Comparison of ENCODE assay signal across 8 cellular contexts in the genomic region with DNA sequence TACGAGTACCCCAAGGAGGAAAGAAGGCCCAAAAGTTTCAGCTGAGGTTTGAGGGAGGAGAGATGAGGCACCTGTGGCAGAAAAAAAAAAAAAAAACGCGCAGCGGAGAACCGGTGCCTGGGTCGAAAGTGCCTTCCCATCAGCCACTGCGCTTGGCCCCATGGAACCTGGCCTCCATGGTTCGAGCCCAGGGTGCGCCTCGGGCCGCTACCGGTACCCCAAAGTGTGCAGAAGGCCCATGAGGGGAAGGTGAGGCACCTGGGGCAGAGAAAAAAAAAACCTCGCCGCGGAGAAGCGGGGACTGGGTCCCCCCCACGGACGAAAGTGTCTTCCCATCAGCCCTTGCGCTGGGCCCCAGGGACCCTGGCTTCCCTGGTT.
A peak's percentile ranks its signal among the peaks of the same experiment; 100 is the strongest.
DNase-seq lines count a peak whose midpoint lies in the region; ATAC-seq and TF ChIP-seq lines count a peak whose summit lies in the region.
"Not testable (repeated sequence)": the region's sequence is repeated elsewhere in the genome, so short reads cannot be mapped to it uniquely, and the experiment has no call there.

No MANE protein-coding gene starts in this region.

- DNase-seq in PC-3, result peak; percentile 0
- peak; percentile 0 for DNase-seq in SK-N-DZ (ENCODE audit: low spot score)
- DNase-seq in coronary artery (ENCODE audit: low spot score), result peak; percentile 54
- DNase-seq in right cardiac atrium, result peak in 2 of 3 donors; percentile 11 to 55
- DNase-seq in left lobe of liver (ENCODE audit: low spot score), result peak; percentile 35
- peak; percentile 81 for DNase-seq in osteocyte (ENCODE audit: extremely low spot score, unreplicated experiment)
- DNase-seq in spleen, result peak; percentile 66
- peak; percentile 62 to 85 for DNase-seq in vagina (ENCODE audit: extremely low spot score in 2 of 2)

- H3K27ac Mint-ChIP-seq in osteocyte (ENCODE audit: unreplicated experiment), result not testable (repeated sequence)

- H3K27me3 ChIP-seq in PC-3 (ENCODE audit: low read length); right cardiac atrium (ENCODE audit: control insufficient read depth, insufficient read depth); spleen (replicated peaks in 1 of 7); vagina: not testable (repeated sequence)

- H4K20me1 ChIP-seq in PC-3 (ENCODE audit: low read length), result not testable (repeated sequence)

- not testable (repeated sequence) for H3K4me2 ChIP-seq in PC-3 (ENCODE audit: low read length)

- H3K4me1 Mint-ChIP-seq in osteocyte (ENCODE audit: unreplicated experiment), result not testable (repeated sequence)

- POLR2A ChIA-PET in PC-3 (lab: Charles Lee; ENCODE audit: unreplicated experiment), result not testable (repeated sequence)

- not testable (repeated sequence) for H3K9me3 Mint-ChIP-seq in osteocyte (ENCODE audit: unreplicated experiment)

- not testable (repeated sequence) for H3K79me2 ChIP-seq in PC-3 (ENCODE audit: low read length)

- not testable (repeated sequence) for H3K4me1 ChIP-seq in PC-3 (ENCODE audit: insufficient read depth, low read length); right cardiac atrium (ENCODE audit: control insufficient read depth, insufficient read depth, low read length); spleen; vagina

- H3K9ac ChIP-seq in PC-3 (ENCODE audit: low read length), result not testable (repeated sequence)

- H3K9me2 ChIP-seq in PC-3 (replicated peaks; ENCODE audit: low read length), result not testable (repeated sequence)

- not testable (repeated sequence) for ATAC-seq in PC-3, right cardiac atrium, left lobe of liver

- not testable (repeated sequence) for H3K27me3 Mint-ChIP-seq in osteocyte (ENCODE audit: unreplicated experiment)

- not testable (repeated sequence) for BruUV-seq in PC-3 (replicated peaks; lab: Mats Ljungman, UMichigan)

- not testable (repeated sequence) for H3K4me3 Mint-ChIP-seq in osteocyte (ENCODE audit: unreplicated experiment)

- not testable (repeated sequence) for H3K36me3 ChIP-seq in PC-3 (ENCODE audit: low read depth, low read length); spleen; vagina

- not testable (repeated sequence) for TF ChIP-seq CTCF in PC-3 (conservative IDR thresholded peaks at IDR 0.05; ENCODE audit: low read depth, low read length); coronary artery (IDR thresholded peaks at IDR 0.05); osteocyte (IDR thresholded peaks at IDR 0.05); spleen (IDR thresholded peaks at IDR 0.05 in 8 of 11, conservative IDR thresholded peaks at IDR 0.05 in 3 of 11); vagina (IDR thresholded peaks at IDR 0.05)

- not testable (repeated sequence) for H3K4me3 ChIP-seq in PC-3 (ENCODE audit: low read length); coronary artery; right cardiac atrium (ENCODE audit: low read length); spleen; vagina

- intact Hi-C loops in PC-3 (cut with micrococcal nuclease); right cardiac atrium (cut with DNase I); spleen (cut with DNase I; ENCODE audit: low total_unique reads); vagina (cut with DNase I): not testable (repeated sequence)

- H3F3A ChIP-seq in PC-3 (ENCODE audit: low read length, unreplicated experiment), result not testable (repeated sequence)

- CTCF ChIA-PET in PC-3 (lab: Charles Lee), result not testable (repeated sequence)

- H3K27ac ChIP-seq in PC-3 (ENCODE audit: low read length); coronary artery; right cardiac atrium (ENCODE audit: low read length); spleen; vagina: not testable (repeated sequence)

- not testable (repeated sequence) for H3K36me3 Mint-ChIP-seq in osteocyte (ENCODE audit: unreplicated experiment)

- 60% methylated on average over 19 of the region's 19 CpGs for WGBS in right cardiac atrium
- 62 to 76% (median 69%) methylated on average over 18 to 19 of the region's 19 CpGs for WGBS in spleen, 5 donors

- not testable (repeated sequence) for H3K9me3 ChIP-seq in PC-3 (ENCODE audit: low read length); right cardiac atrium (ENCODE audit: control insufficient read depth, low read length); vagina
- H3K9me3 ChIP-seq in spleen, result peaks cover 0 to 46% (median 34%) of the 10 kb centered on the region in 8 donors

- TF ChIP-seq POLR2A in spleen (IDR thresholded peaks at IDR 0.05); vagina (IDR thresholded peaks at IDR 0.05): not testable (repeated sequence)

- H2AFZ ChIP-seq in PC-3 (ENCODE audit: low read length), result not testable (repeated sequence)

Comparison
In these comparisons a context has a peak if more than half of its experiments do, and no peak if none do; other contexts are left out.
1. DNase-seq: peak in every context shown above with its lines; median percentile 81 in osteocyte; 74 in vagina; 66 in spleen; 54 in coronary artery; 35 in left lobe of liver; 33 in right cardiac atrium; 0 in PC-3; 0 in SK-N-DZ.